In genomic region chr17:75488693-75489510, GRCh38 we compare ENCODE assay signal across 19 cellular contexts. TPM values are rescaled to one million over a fixed set of nuclear protein-coding genes. Genes with fewer than 3 reads are reported as not detected.
DNase-seq lines count a peak whose midpoint lies in the region; FAIRE-seq and TF ChIP-seq lines count a peak whose summit lies in the region.
"Had no signal": no experiment of that assay in that cellular context is flagged by ENCODE, and none has a peak within 500 bp of the region (broad histone marks: within the 10 kb centered on the region; RNA-seq: fewer than 3 reads in every experiment).

No MANE protein-coding gene starts in this region.

- H3K79me2 ChIP-seq in osteoblast (ENCODE audit: insufficient read depth, low read length): peaks cover under 1% of the 10 kb centered on the region

- TF ChIP-seq CTCF in dorsolateral prefrontal cortex (IDR thresholded peaks at IDR 0.05 in 54 of 56, conservative IDR thresholded peaks at IDR 0.05 in 2 of 56; ENCODE audit: low read depth in 1 of 56, partially characterized antibody in 56 of 56) (no peak), osteoblast (IDR thresholded peaks at IDR 0.05; ENCODE audit: extremely low read depth, low read depth, low read length) (no peak), kidney (IDR thresholded peaks at IDR 0.05; ENCODE audit: borderline replicate concordance, extremely low read depth, insufficient read depth) (no peak)

- H3K4me3 Mint-ChIP-seq in T-helper 2 cell treated with Interferon-gamma antibody and Interleukin-4, amounts not matched to agents 5 μg/mL and 100 μg/mL, for 36 hours: no peak overlapping the region
- H3K4me3 Mint-ChIP-seq: activated B cell treated with CpG ODN at 0.5 μM for 24 hours had no signal

- H3K9ac ChIP-seq in kidney (ENCODE audit: low read length in 2 of 2): no peak overlapping the region
- H3K9ac ChIP-seq: parathyroid adenoma had no signal

- H3K27ac Mint-ChIP-seq in T-helper 2 cell treated with Interferon-gamma antibody and Interleukin-4, amounts not matched to agents 5 μg/mL and 100 μg/mL, for 36 hours: peak overlapping the region; percentile 41

- H3K9me3 ChIP-seq in osteoblast (ENCODE audit: low read depth, low read length) (no peaks in the 10 kb centered on the region), kidney (ENCODE audit: control insufficient read depth in 1 of 2, low read length in 2 of 2) (no peaks in the 10 kb centered on the region)
- H3K9me3 ChIP-seq: left lung had no signal

- H3K4me3 ChIP-seq in dorsolateral prefrontal cortex (no peak overlapping the region), osteoblast (ENCODE audit: insufficient read depth, low read length) (no peak overlapping the region), kidney (ENCODE audit: low read length in 2 of 2) (no peak overlapping the region)
- H3K4me3 ChIP-seq: left lung had no signal

- H4K20me1 ChIP-seq in osteoblast (ENCODE audit: insufficient read depth, low read length): peaks cover 5% of the 10 kb centered on the region

- intact Hi-C loops in dorsolateral prefrontal cortex (cut with DNase I) (no loop called here), kidney (cut with DNase I) (no loop called here)

- H3K27ac ChIP-seq in dorsolateral prefrontal cortex (peak overlapping the region in 39 of 59 donors; percentile 3 to 73 (median 46)), osteoblast (ENCODE audit: low read depth, low read length) (no peak overlapping the region), kidney (ENCODE audit: low read depth in 2 of 2, low read length in 2 of 2) (no peak overlapping the region)
- H3K27ac ChIP-seq: C4-2B had no signal

- no peak overlapping the region for H3K4me2 ChIP-seq in osteoblast (ENCODE audit: insufficient read depth, low read length)

- H3K9me3 Mint-ChIP-seq in T-helper 2 cell treated with Interferon-gamma antibody and Interleukin-4, amounts not matched to agents 5 μg/mL and 100 μg/mL, for 36 hours: no peaks in the 10 kb centered on the region
- H3K9me3 Mint-ChIP-seq: activated B cell treated with CpG ODN at 0.5 μM for 24 hours had no signal

- peak; percentile 4 for FAIRE-seq in HTR-8/SVneo (lab: Jason Lieb, UNC)
- FAIRE-seq in kidney (lab: Jason Lieb, UNC): no peak

- H3K4me1 ChIP-seq in osteoblast (ENCODE audit: insufficient read depth, low read length) (no peaks in the 10 kb centered on the region), kidney (ENCODE audit: control insufficient read depth in 1 of 2, insufficient read depth in 1 of 2, low read depth in 1 of 2, low read length in 2 of 2) (peaks cover 10 to 36% of the 10 kb centered on the region in 2 donors)
- H3K4me1 ChIP-seq: parathyroid adenoma had no signal

- no peak overlapping the region for H2AFZ ChIP-seq in osteoblast (ENCODE audit: low read length)
- H2AFZ ChIP-seq: parathyroid adenoma had no signal

- peaks cover 10% of the 10 kb centered on the region for H3K36me3 ChIP-seq in osteoblast (ENCODE audit: insufficient read depth, low read length)
- peaks cover 9 to 16% of the 10 kb centered on the region in 2 donors for H3K36me3 ChIP-seq in kidney (ENCODE audit: control insufficient read depth in 1 of 2, insufficient read depth in 2 of 2, low read length in 2 of 2)

- H3K4me1 Mint-ChIP-seq in T-helper 2 cell treated with Interferon-gamma antibody and Interleukin-4, amounts not matched to agents 5 μg/mL and 100 μg/mL, for 36 hours (ENCODE audit: low read depth): peaks cover 13% of the 10 kb centered on the region

- no peak for DNase-seq in T-helper 2 cell treated with Interferon-gamma antibody and Interleukin-4, amounts not matched to agents 5 μg/mL and 100 μg/mL, for 36 hours (ENCODE audit: low spot score)
- DNase-seq in T-helper 2 cell (no peak), HTR-8/SVneo (ENCODE audit: insufficient read length, low spot score) (no peak), dorsolateral prefrontal cortex (no peak), osteoblast (ENCODE audit: insufficient read length, low spot score, missing footprints) (peak; percentile 81), kidney (no peak), SW480 (ENCODE audit: low spot score) (no peak), NCI-H524 (lab: John Stamatoyannopoulos, UW) (no peak)
- DNase-seq: activated B cell treated with CpG ODN at 0.5 μM for 24 hours; DMS79 treated with DMSO at 0.1 percent for 48 hours; Karpas-422; NCI-H1092 treated with DMSO at 0.1 percent for 48 hours; NCI-H2107; NCI-H526; SHP77; stimulated activated CD4-positive, alpha-beta T cell treated with anti-CD3 and anti-CD28 coated beads, Interleukin-4, amount 100 ng/mL, for 1 hour had no signal

- no peaks in the 10 kb centered on the region for H3K27me3 ChIP-seq in dorsolateral prefrontal cortex
- no peaks in the 10 kb centered on the region for H3K27me3 ChIP-seq in osteoblast (ENCODE audit: insufficient read depth, low read length)
- H3K27me3 ChIP-seq: left lung had no signal

- peaks cover 15% of the 10 kb centered on the region for H3K36me3 Mint-ChIP-seq in T-helper 2 cell treated with Interferon-gamma antibody and Interleukin-4, amounts not matched to agents 5 μg/mL and 100 μg/mL, for 36 hours (ENCODE audit: low read depth)

- H3K27me3 Mint-ChIP-seq in T-helper 2 cell treated with Interferon-gamma antibody and Interleukin-4, amounts not matched to agents 5 μg/mL and 100 μg/mL, for 36 hours (ENCODE audit: low read depth): no peaks in the 10 kb centered on the region
- H3K27me3 Mint-ChIP-seq: activated B cell treated with CpG ODN at 0.5 μM for 24 hours had no signal

RNA-seq across cellular contexts. Expression of gene CASKIN2, which starts 26.4 kb away (rescaled TPM):
- total RNA-seq in dorsolateral prefrontal cortex (10 to 100 TPM; 23.3 to 80.3 (median 41.6) TPM), osteoblast (8.7 and 10.3 TPM in 2 replicates), kidney (98.6 TPM)
- polyA plus RNA-seq in kidney (ENCODE audit: insufficient read depth, low read depth, low replicate concordance): 25.0 TPM

RNA-seq across cellular contexts. Expression of gene TSEN54, which starts 27.4 kb away (rescaled TPM):
- 10 to 100 TPM; 14.4 to 45.4 (median 27.2) TPM for total RNA-seq in dorsolateral prefrontal cortex
- total RNA-seq in osteoblast: 9.7 and 10.9 TPM in 2 replicates
- total RNA-seq in kidney: 25.8 TPM
- 33.8 TPM for polyA plus RNA-seq in kidney (ENCODE audit: insufficient read depth, low read depth, low replicate concordance)

RNA-seq across cellular contexts. Expression of gene TMEM94, which starts 32.5 kb away (rescaled TPM):
- total RNA-seq in dorsolateral prefrontal cortex: 100 to 1,000 TPM in 117 of 120 experiments, 10 to 100 TPM in 3; 78.0 to 220 (median 129) TPM
- 33.3 and 38.0 TPM in 2 replicates for total RNA-seq in osteoblast
- total RNA-seq in kidney: 82.6 TPM
- polyA plus RNA-seq in kidney (ENCODE audit: insufficient read depth, low read depth, low replicate concordance): 49.6 TPM

RNA-seq across cellular contexts. Expression of gene LLGL2, which starts 36.6 kb away (rescaled TPM):
- total RNA-seq in dorsolateral prefrontal cortex (10 to 100 TPM in 65 of 120 experiments, 1 to 10 TPM in 55; 3.2 to 31.5 (median 10.6) TPM), osteoblast (0.36 and 0.59 TPM in 2 replicates), kidney (262 TPM)
- 181 TPM for polyA plus RNA-seq in kidney (ENCODE audit: insufficient read depth, low read depth, low replicate concordance)

Comparison
In these comparisons a context has a peak if more than half of its experiments do, and no peak if none do; other contexts are left out.
1. H3K27ac ChIP-seq: peak in dorsolateral prefrontal cortex (39 of 59); none in osteoblast (single experiment) and kidney (0 of 2).